In genomic region chr18:41396861-41397260, GRCh38 we compare ENCODE assay signal across 17 cellular contexts.
DNase-seq lines count a peak whose midpoint lies in the region; ATAC-seq and TF ChIP-seq lines count a peak whose summit lies in the region.
"Had no signal": no experiment of that assay in that cellular context is flagged by ENCODE, and none has a peak within 500 bp of the region (broad histone marks: within the 10 kb centered on the region; RNA-seq: fewer than 3 reads in every experiment).

No MANE protein-coding gene starts in this region.

- DNase-seq in mammary epithelial cell (peak; percentile 45), MCF 10A (ENCODE audit: unreplicated experiment) (no peak), PC-3 (peak; percentile 43), hepatocyte (ENCODE audit: low spot score) (peak; percentile 5), midbrain (lab: John Stamatoyannopoulos, UW) (no peak), NCI-H526 (lab: John Stamatoyannopoulos, UW) (no peak)
- no peak for DNase-seq in activated CD8-positive, alpha-beta memory T cell treated with anti-CD3 and anti-CD28 coated beads, Interleukin-2, amount 50 U/mL, for 4 hours
- DNase-seq: CD8-positive, alpha-beta T cell; COR-L47; GM23248; KG1 had no signal

- TF ChIP-seq CTCF in mammary epithelial cell (conservative IDR thresholded peaks at IDR 0.05 in 1 of 2, IDR thresholded peaks at IDR 0.05 in 1 of 2; ENCODE audit: extremely low read depth in 1 of 2, insufficient read depth in 1 of 2, low read depth in 1 of 2, low read length in 2 of 2) (no peak), MCF 10A (IDR thresholded peaks at IDR 0.05; ENCODE audit: unreplicated experiment) (no peak), PC-3 (conservative IDR thresholded peaks at IDR 0.05; ENCODE audit: low read depth, low read length) (no peak), hepatocyte (IDR thresholded peaks at IDR 0.05; ENCODE audit: poor library complexity) (no peak)

- H3K27ac Mint-ChIP-seq in MCF 10A (ENCODE audit: low read depth, unreplicated experiment): no peak overlapping the region
- H3K27ac Mint-ChIP-seq: CD14-positive monocyte; CD8-positive, alpha-beta T cell; IgD-negative memory B cell had no signal

- no peaks in the 10 kb centered on the region for H3K9me2 ChIP-seq in PC-3 (replicated peaks; ENCODE audit: low read length)
- no peaks in the 10 kb centered on the region for H3K9me2 ChIP-seq in hepatocyte (replicated peaks; ENCODE audit: insufficient read depth)

- no peaks in the 10 kb centered on the region for H3F3A ChIP-seq in PC-3 (ENCODE audit: low read length, unreplicated experiment)

- no peak overlapping the region for H2AFZ ChIP-seq in mammary epithelial cell (ENCODE audit: low read depth, low read length)
- H2AFZ ChIP-seq in PC-3 (ENCODE audit: low read length): no peak overlapping the region
- no peak overlapping the region for H2AFZ ChIP-seq in hepatocyte
- H2AFZ ChIP-seq: GM23248 had no signal

- 0 out of 2 replicates have a peak, but pooled peaks have one; percentile 6 for ATAC-seq in PC-3
- no peak for ATAC-seq in HG03571 (IDR thresholded peaks at IDR 0.05; ENCODE audit: unreplicated experiment)
- ATAC-seq: CD8-positive, alpha-beta T cell; GM12878 had no signal

- H4K20me1 ChIP-seq in mammary epithelial cell (ENCODE audit: insufficient read depth, low read length) (no peaks in the 10 kb centered on the region), PC-3 (ENCODE audit: low read length) (no peaks in the 10 kb centered on the region), hepatocyte (ENCODE audit: insufficient read depth, poor library complexity, severe bottlenecking) (no peaks in the 10 kb centered on the region)

- H3K27ac ChIP-seq in mammary epithelial cell (ENCODE audit: insufficient read depth, low read depth, low read length): no peak overlapping the region
- H3K27ac ChIP-seq in PC-3 (ENCODE audit: low read length): peak overlapping the region; percentile 90
- peak overlapping the region; percentile 86 for H3K27ac ChIP-seq in hepatocyte
- H3K27ac ChIP-seq: 22Rv1, GM23248 had no signal

- dilution Hi-C loops in mammary epithelial cell (cut with HindIII; ENCODE audit: low sequenced_read_pairs): no loop called here

- H3K9me3 ChIP-seq in mammary epithelial cell (replicated peaks; ENCODE audit: insufficient read depth, low read length): no peaks in the 10 kb centered on the region
- no peaks in the 10 kb centered on the region for H3K9me3 ChIP-seq in PC-3 (ENCODE audit: low read length)
- no peaks in the 10 kb centered on the region for H3K9me3 ChIP-seq in hepatocyte (ENCODE audit: low read depth)
- H3K9me3 ChIP-seq: HAP-1 had no signal

- POLR2A ChIA-PET in MCF 10A (lab: Yijun Ruan, JAX): no interaction called here
- POLR2A ChIA-PET in PC-3 (lab: Charles Lee; ENCODE audit: unreplicated experiment): no interaction called here

- H3K4me2 ChIP-seq in mammary epithelial cell (ENCODE audit: insufficient read depth, low read depth, low read length): no peak overlapping the region
- H3K4me2 ChIP-seq in PC-3 (ENCODE audit: low read length): no peak overlapping the region
- H3K4me2 ChIP-seq in hepatocyte: no peak overlapping the region

- in situ Hi-C loops in mammary epithelial cell (cut with MboI; ENCODE audit: low sequenced_read_pairs in 2 of 2): loop anchor here in 1 of 2 donors (25.0 kb wide), 3 partner anchors 285 to 985 kb away; no protein-coding TSS in a partner anchor

- no peak overlapping the region for H3K4me3 Mint-ChIP-seq in MCF 10A (ENCODE audit: unreplicated experiment)
- H3K4me3 Mint-ChIP-seq: CD14-positive monocyte; CD8-positive, alpha-beta T cell; IgD-negative memory B cell had no signal

- 88% methylated on average over 2 of the region's 2 CpGs for WGBS in mammary epithelial cell (ENCODE audit: low coverage, missing lambda C conversion rate)
- 100% methylated on average over 2 of the region's 2 CpGs for WGBS in hepatocyte (ENCODE audit: low lambda C conversion rate, missing lambda C conversion rate)

- peaks cover 1% of the 10 kb centered on the region for H3K4me1 Mint-ChIP-seq in MCF 10A (ENCODE audit: insufficient read depth, unreplicated experiment)
- H3K4me1 Mint-ChIP-seq: CD14-positive monocyte, IgD-negative memory B cell had no signal

- intact Hi-C loops in mammary epithelial cell (cut with micrococcal nuclease) (loop anchor here (10.0 kb wide), 2 partner anchors 508 to 1102 kb away; no protein-coding TSS in a partner anchor), MCF 10A (cut with micrococcal nuclease) (no loop called here), PC-3 (cut with micrococcal nuclease) (loop anchor here (5.0 to 10.0 kb wide), 4 partner anchors 65 to 942 kb away; no protein-coding TSS in a partner anchor)

- H3K36me3 ChIP-seq in mammary epithelial cell (ENCODE audit: insufficient read depth, low read length): no peaks in the 10 kb centered on the region
- no peaks in the 10 kb centered on the region for H3K36me3 ChIP-seq in PC-3 (ENCODE audit: low read depth, low read length)
- no peaks in the 10 kb centered on the region for H3K36me3 ChIP-seq in hepatocyte (replicated peaks; ENCODE audit: insufficient read depth, low read depth)
- H3K36me3 ChIP-seq: HAP-1 had no signal

- H3K9ac ChIP-seq in mammary epithelial cell (ENCODE audit: insufficient read depth, low read length): no peak overlapping the region
- H3K9ac ChIP-seq in PC-3 (ENCODE audit: low read length): no peak overlapping the region
- H3K9ac ChIP-seq: GM23248 had no signal

- H3K27me3 Mint-ChIP-seq in MCF 10A (ENCODE audit: insufficient read depth, unreplicated experiment): no peaks in the 10 kb centered on the region

- BruUV-seq in mammary epithelial cell (replicated peaks; lab: Mats Ljungman, UMichigan) (no TSS peak), MCF 10A (replicated peaks; lab: Mats Ljungman, UMichigan) (no TSS peak), PC-3 (replicated peaks; lab: Mats Ljungman, UMichigan) (no TSS peak)

- no peaks in the 10 kb centered on the region for H3K9me3 Mint-ChIP-seq in MCF 10A (ENCODE audit: unreplicated experiment)
- H3K9me3 Mint-ChIP-seq: CD14-positive monocyte had no signal

- H3K36me3 Mint-ChIP-seq in MCF 10A (ENCODE audit: insufficient read depth, unreplicated experiment): no peaks in the 10 kb centered on the region
- H3K36me3 Mint-ChIP-seq: CD14-positive monocyte; CD8-positive, alpha-beta T cell; IgD-negative memory B cell had no signal

- H3K27me3 ChIP-seq in mammary epithelial cell (ENCODE audit: insufficient read depth, low read length) (no peaks in the 10 kb centered on the region), PC-3 (ENCODE audit: low read length) (no peaks in the 10 kb centered on the region), hepatocyte (no peaks in the 10 kb centered on the region)

- H3K4me3 ChIP-seq in mammary epithelial cell (replicated peaks in 1 of 3; ENCODE audit: insufficient read depth in 1 of 3, low read depth in 2 of 3, low read length in 3 of 3) (no peak overlapping the region), PC-3 (ENCODE audit: low read length) (no peak overlapping the region), hepatocyte (no peak overlapping the region)
- H3K4me3 ChIP-seq: GM12878, GM23248, HAP-1 had no signal

- H3K4me1 ChIP-seq in mammary epithelial cell (ENCODE audit: insufficient read depth, low read length) (peaks cover 3% of the 10 kb centered on the region), PC-3 (ENCODE audit: insufficient read depth, low read length) (peaks cover 20% of the 10 kb centered on the region), hepatocyte (ENCODE audit: insufficient read depth) (peaks cover 18% of the 10 kb centered on the region)

- CTCF ChIA-PET in mammary epithelial cell (lab: Charles Lee; ENCODE audit: low non-redundant PET): no interaction called here
- CTCF ChIA-PET in MCF 10A (lab: Yijun Ruan, JAX): interaction anchor here (0.9 kb wide), 1 partner anchor 130 kb away, joined by 4 read pairs; no protein-coding TSS in a partner anchor
- CTCF ChIA-PET in PC-3 (lab: Charles Lee): interaction anchor here (0.9 kb wide), 1 partner anchor 105 kb away, joined by 4 read pairs; no protein-coding TSS in a partner anchor

- H3K79me2 ChIP-seq in mammary epithelial cell (ENCODE audit: insufficient read depth, low read length) (no peaks in the 10 kb centered on the region), PC-3 (ENCODE audit: low read length) (no peaks in the 10 kb centered on the region), hepatocyte (no peaks in the 10 kb centered on the region)

Comparison
In these comparisons a context has a peak if more than half of its experiments do, and no peak if none do; other contexts are left out.
1. DNase-seq: peak in mammary epithelial cell (single experiment), PC-3 (single experiment) and hepatocyte (single experiment); none in MCF 10A (single experiment), midbrain (single experiment), NCI-H526 (0 of 2) and activated CD8-positive, alpha-beta memory T cell treated with anti-CD3 and anti-CD28 coated beads, Interleukin-2, amount 50 U/mL, for 4 hours (single experiment).